ENCODE assay signal across 8 cellular contexts in genomic region chr17:2335726-2336214, GRCh38. TPM values are rescaled to one million over a fixed set of nuclear protein-coding genes. Genes with fewer than 3 reads are reported as not detected.
DNase-seq lines count a peak whose midpoint lies in the region; ATAC-seq and TF ChIP-seq lines count a peak whose summit lies in the region.

No MANE protein-coding gene starts in this region.

- H3K79me2 ChIP-seq in smooth muscle cell (ENCODE audit: low read depth), result peaks cover 35% of the 10 kb centered on the region

- DNase-seq in activated naive CD4-positive, alpha-beta T cell treated with anti-CD3 and anti-CD28 coated beads, Interleukin-2, amount 10 ng/mL, durations not matched to agents 7 days and 5 days, result peak; percentile 27
- DNase-seq in activated naive CD4-positive, alpha-beta T cell treated with anti-CD3 and anti-CD28 coated beads, Interleukin-2, amount 50 U/mL, for 16 hours, result no peak
- DNase-seq in activated T-helper 1 cell treated with anti-CD3 and anti-CD28 coated beads, Interleukin-12 subunit alpha, Interleukin-12 subunit beta, Interleukin-2, Interleukin-4 antibody, amounts not matched to agents 30 ng/mL and 10 ng/mL and 1 ng/mL, durations not matched to agents 14 hours and 24 hours and 36 hours (ENCODE audit: low spot score), result no peak
- no peak for DNase-seq in iPS DF 6.9 (ENCODE audit: low read depth, low spot score)
- no peak for DNase-seq in smooth muscle cell (lab: John Stamatoyannopoulos, UW; ENCODE audit: unreplicated experiment)
- no peak for DNase-seq in DMS114 treated with DMSO at 0.1 percent for 48 hours (lab: John Stamatoyannopoulos, UW; ENCODE audit: unreplicated experiment)

- peak overlapping the region; percentile 96 for H3K27ac Mint-ChIP-seq in activated naive CD4-positive, alpha-beta T cell treated with anti-CD3 and anti-CD28 coated beads, Interleukin-2, amount 10 ng/mL, durations not matched to agents 7 days and 5 days
- peak overlapping the region; percentile 94 for H3K27ac Mint-ChIP-seq in activated T-helper 1 cell treated with anti-CD3 and anti-CD28 coated beads, Interleukin-12 subunit alpha, Interleukin-12 subunit beta, Interleukin-2, Interleukin-4 antibody, amounts not matched to agents 30 ng/mL and 10 ng/mL and 1 ng/mL, durations not matched to agents 14 hours and 24 hours and 36 hours

- H3K36me3 ChIP-seq in iPS DF 6.9 (ENCODE audit: control insufficient read depth, insufficient read depth, low read length) (peaks cover 33% of the 10 kb centered on the region), smooth muscle cell (ENCODE audit: low read depth) (peaks cover 9% of the 10 kb centered on the region)

- ATAC-seq in GM19351 (IDR thresholded peaks at IDR 0.05; ENCODE audit: unreplicated experiment) (no peak), GM21717 (IDR thresholded peaks at IDR 0.05; ENCODE audit: unreplicated experiment) (no peak)

- H3K27ac ChIP-seq in iPS DF 6.9 (ENCODE audit: low read length) (no peak overlapping the region), smooth muscle cell (ENCODE audit: low read depth) (peak overlapping the region; percentile 71)

- no peaks in the 10 kb centered on the region for H3K27me3 ChIP-seq in iPS DF 6.9 (ENCODE audit: control insufficient read depth, insufficient read depth, low read length)
- no peaks in the 10 kb centered on the region for H3K27me3 ChIP-seq in smooth muscle cell (ENCODE audit: low read depth)

- H3K9me3 Mint-ChIP-seq in activated naive CD4-positive, alpha-beta T cell treated with anti-CD3 and anti-CD28 coated beads, Interleukin-2, amount 10 ng/mL, durations not matched to agents 7 days and 5 days, result no peaks in the 10 kb centered on the region
- H3K9me3 Mint-ChIP-seq in activated T-helper 1 cell treated with anti-CD3 and anti-CD28 coated beads, Interleukin-12 subunit alpha, Interleukin-12 subunit beta, Interleukin-2, Interleukin-4 antibody, amounts not matched to agents 30 ng/mL and 10 ng/mL and 1 ng/mL, durations not matched to agents 14 hours and 24 hours and 36 hours, result no peaks in the 10 kb centered on the region

- H3K27me3 Mint-ChIP-seq in activated naive CD4-positive, alpha-beta T cell treated with anti-CD3 and anti-CD28 coated beads, Interleukin-2, amount 10 ng/mL, durations not matched to agents 7 days and 5 days, result no peaks in the 10 kb centered on the region
- H3K27me3 Mint-ChIP-seq in activated T-helper 1 cell treated with anti-CD3 and anti-CD28 coated beads, Interleukin-12 subunit alpha, Interleukin-12 subunit beta, Interleukin-2, Interleukin-4 antibody, amounts not matched to agents 30 ng/mL and 10 ng/mL and 1 ng/mL, durations not matched to agents 14 hours and 24 hours and 36 hours (ENCODE audit: insufficient read depth), result no peaks in the 10 kb centered on the region

- H3K4me3 ChIP-seq in iPS DF 6.9 (ENCODE audit: low read length), result peak overlapping the region; percentile 94
- H3K4me3 ChIP-seq in smooth muscle cell, result peak overlapping the region; percentile 75

- peak overlapping the region; percentile 97 for H3K4me3 Mint-ChIP-seq in activated naive CD4-positive, alpha-beta T cell treated with anti-CD3 and anti-CD28 coated beads, Interleukin-2, amount 10 ng/mL, durations not matched to agents 7 days and 5 days
- no peak overlapping the region for H3K4me3 Mint-ChIP-seq in activated T-helper 1 cell treated with anti-CD3 and anti-CD28 coated beads, Interleukin-12 subunit alpha, Interleukin-12 subunit beta, Interleukin-2, Interleukin-4 antibody, amounts not matched to agents 30 ng/mL and 10 ng/mL and 1 ng/mL, durations not matched to agents 14 hours and 24 hours and 36 hours

- H3K36me3 Mint-ChIP-seq in activated naive CD4-positive, alpha-beta T cell treated with anti-CD3 and anti-CD28 coated beads, Interleukin-2, amount 10 ng/mL, durations not matched to agents 7 days and 5 days, result peaks cover 10% of the 10 kb centered on the region
- peaks cover 4% of the 10 kb centered on the region for H3K36me3 Mint-ChIP-seq in activated T-helper 1 cell treated with anti-CD3 and anti-CD28 coated beads, Interleukin-12 subunit alpha, Interleukin-12 subunit beta, Interleukin-2, Interleukin-4 antibody, amounts not matched to agents 30 ng/mL and 10 ng/mL and 1 ng/mL, durations not matched to agents 14 hours and 24 hours and 36 hours (ENCODE audit: low read depth)

- WGBS in iPS DF 6.9 (ENCODE audit: insufficient coverage, insufficient read length), result no CpG with 5 or more reads among the region's 17 CpGs
- 6% methylated on average over 17 of the region's 17 CpGs for WGBS in smooth muscle cell (ENCODE audit: low lambda C conversion rate)

- peaks cover 33% of the 10 kb centered on the region for H3K4me1 Mint-ChIP-seq in activated naive CD4-positive, alpha-beta T cell treated with anti-CD3 and anti-CD28 coated beads, Interleukin-2, amount 10 ng/mL, durations not matched to agents 7 days and 5 days
- H3K4me1 Mint-ChIP-seq in activated T-helper 1 cell treated with anti-CD3 and anti-CD28 coated beads, Interleukin-12 subunit alpha, Interleukin-12 subunit beta, Interleukin-2, Interleukin-4 antibody, amounts not matched to agents 30 ng/mL and 10 ng/mL and 1 ng/mL, durations not matched to agents 14 hours and 24 hours and 36 hours (ENCODE audit: low read depth), result peaks cover 6% of the 10 kb centered on the region

- H3K9me3 ChIP-seq in iPS DF 6.9 (ENCODE audit: control insufficient read depth, insufficient read depth, low read length) (no peaks in the 10 kb centered on the region), smooth muscle cell (replicated peaks; ENCODE audit: low read depth) (no peaks in the 10 kb centered on the region)

- peak overlapping the region; percentile 87 for H3K4me2 ChIP-seq in smooth muscle cell

- intact Hi-C loops in activated T-helper 1 cell treated with anti-CD3 and anti-CD28 coated beads, Interleukin-12 subunit alpha, Interleukin-12 subunit beta, Interleukin-2, Interleukin-4 antibody, amounts not matched to agents 30 ng/mL and 10 ng/mL and 1 ng/mL, durations not matched to agents 14 hours and 24 hours and 36 hours (cut with micrococcal nuclease), result loop anchor here (1.0 to 10.0 kb wide), 12 partner anchors 18 to 971 kb away; partner anchors contain the start of genes METTL16, MNT, PAFAH1B1 and PRPF8

- CTCF ChIA-PET in activated naive CD4-positive, alpha-beta T cell treated with anti-CD3 and anti-CD28 coated beads, Interleukin-2, amount 10 ng/mL, durations not matched to agents 7 days and 5 days (lab: Charles Lee), result interaction anchor here (1.0 to 2.8 kb wide), 8 partner anchors 12 to 615 kb away, joined by 3 to 15 read pairs (median 4); partner anchors contain the start of gene HIC1

- peaks cover 4% of the 10 kb centered on the region for H3F3A ChIP-seq in smooth muscle cell (ENCODE audit: low read depth)

- no peak for TF ChIP-seq CTCF in smooth muscle cell (IDR thresholded peaks at IDR 0.05; ENCODE audit: borderline replicate concordance, insufficient read depth, poor library complexity, severe bottlenecking)

- H3K4me1 ChIP-seq in iPS DF 6.9 (ENCODE audit: control insufficient read depth, insufficient read depth, low read length), result no peaks in the 10 kb centered on the region; the same call in 1 of the 2 replicates
- H3K4me1 ChIP-seq in smooth muscle cell (ENCODE audit: low read depth), result peaks cover 10% of the 10 kb centered on the region

- no peaks in the 10 kb centered on the region for H4K20me1 ChIP-seq in smooth muscle cell (ENCODE audit: low read depth)

- peak overlapping the region; percentile 97 for H2AFZ ChIP-seq in smooth muscle cell (ENCODE audit: low read depth)

- peak overlapping the region; percentile 89 for H3K9ac ChIP-seq in smooth muscle cell (ENCODE audit: low read depth)

RNA-seq across cellular contexts. Expression of gene TSR1, which starts 0.5 kb away (rescaled TPM):
- total RNA-seq in activated T-helper 1 cell treated with anti-CD3 and anti-CD28 coated beads, Interleukin-12 subunit alpha, Interleukin-12 subunit beta, Interleukin-2, Interleukin-4 antibody, amounts not matched to agents 30 ng/mL and 10 ng/mL and 1 ng/mL, durations not matched to agents 14 hours and 24 hours and 36 hours, result 91.3 and 92.9 TPM in 2 replicates
- total RNA-seq in smooth muscle cell, result 22.1 and 39.5 TPM in 2 replicates
- polyA plus RNA-seq in smooth muscle cell, result 17.6 and 23.7 TPM in 2 replicates

RNA-seq across cellular contexts. Expression of gene SGSM2, which starts 1.5 kb away (rescaled TPM):
- total RNA-seq in activated T-helper 1 cell treated with anti-CD3 and anti-CD28 coated beads, Interleukin-12 subunit alpha, Interleukin-12 subunit beta, Interleukin-2, Interleukin-4 antibody, amounts not matched to agents 30 ng/mL and 10 ng/mL and 1 ng/mL, durations not matched to agents 14 hours and 24 hours and 36 hours, result 39.1 and 45.9 TPM in 2 replicates
- total RNA-seq in smooth muscle cell, result 10.4 and 20.8 TPM in 2 replicates
- polyA plus RNA-seq in smooth muscle cell, result 26.9 and 33.2 TPM in 2 replicates

RNA-seq across cellular contexts. Expression of gene SRR, which starts 32.0 kb away (rescaled TPM):
- total RNA-seq in activated T-helper 1 cell treated with anti-CD3 and anti-CD28 coated beads, Interleukin-12 subunit alpha, Interleukin-12 subunit beta, Interleukin-2, Interleukin-4 antibody, amounts not matched to agents 30 ng/mL and 10 ng/mL and 1 ng/mL, durations not matched to agents 14 hours and 24 hours and 36 hours, result 14.9 and 17.4 TPM in 2 replicates
- total RNA-seq in smooth muscle cell, result 7.8 and 35.2 TPM in 2 replicates
- polyA plus RNA-seq in smooth muscle cell, result 11.3 and 14.3 TPM in 2 replicates

RNA-seq across cellular contexts. Expression of gene SMG6, which starts 32.2 kb away (rescaled TPM):
- 35.3 and 39.5 TPM in 2 replicates for total RNA-seq in activated T-helper 1 cell treated with anti-CD3 and anti-CD28 coated beads, Interleukin-12 subunit alpha, Interleukin-12 subunit beta, Interleukin-2, Interleukin-4 antibody, amounts not matched to agents 30 ng/mL and 10 ng/mL and 1 ng/mL, durations not matched to agents 14 hours and 24 hours and 36 hours
- 11.2 and 21.4 TPM in 2 replicates for total RNA-seq in smooth muscle cell
- polyA plus RNA-seq in smooth muscle cell, result 10.6 and 13.1 TPM in 2 replicates
